Comparison of ENCODE assay signal across 8 cellular contexts in genomic region chr12:100164153-100164704, GRCh38. TPM values are rescaled to one million over a fixed set of nuclear protein-coding genes. Genes with fewer than 3 reads are reported as not detected.
DNase-seq lines count a peak whose midpoint lies in the region; ATAC-seq and TF ChIP-seq lines count a peak whose summit lies in the region.

No MANE protein-coding gene starts in this region.

- CTCF ChIA-PET in mammary epithelial cell (lab: Charles Lee; ENCODE audit: low non-redundant PET), result interaction anchor here (0.6 kb wide), 1 partner anchor 71 kb away, joined by 8 read pairs; no protein-coding TSS in a partner anchor

- in situ Hi-C loops in mammary epithelial cell (cut with MboI; ENCODE audit: low sequenced_read_pairs in 2 of 2), result no loop called here

- no peak overlapping the region for H3K9ac ChIP-seq in mammary epithelial cell (ENCODE audit: insufficient read depth, low read length)

- BruUV-seq in mammary epithelial cell (replicated peaks; lab: Mats Ljungman, UMichigan), result no TSS peak

- ATAC-seq in GM19372 (IDR thresholded peaks at IDR 0.05; ENCODE audit: low read depth, unreplicated experiment) (peak; percentile 11), HG03159 (IDR thresholded peaks at IDR 0.05; ENCODE audit: unreplicated experiment) (peak; percentile 21)

- H3K79me2 ChIP-seq in mammary epithelial cell (ENCODE audit: insufficient read depth, low read length), result no peaks in the 10 kb centered on the region

- peak overlapping the region in 2 of 3 experiments; percentile 19 to 25 for H3K4me3 ChIP-seq in mammary epithelial cell (replicated peaks in 1 of 3; ENCODE audit: insufficient read depth in 1 of 3, low read depth in 2 of 3, low read length in 3 of 3)
- no peak overlapping the region for H3K4me3 ChIP-seq in effector memory CD4-positive, alpha-beta T cell (ENCODE audit: insufficient read depth, low read depth, low read length, poor library complexity, severe bottlenecking)

- DNase-seq in mammary epithelial cell, result no peak
- no peak for DNase-seq in osteocyte (ENCODE audit: extremely low spot score, unreplicated experiment)
- DNase-seq in ureter (ENCODE audit: low spot score), result no peak
- DNase-seq in effector memory CD4-positive, alpha-beta T cell, result no peak
- no peak for DNase-seq in mucosa of gallbladder (ENCODE audit: low spot score)
- no peak for DNase-seq in activated gamma-delta T cell treated with Interleukin-2 at 50 U/mL for 16 hours

- H3K9me3 ChIP-seq in mammary epithelial cell (replicated peaks; ENCODE audit: insufficient read depth, low read length), result no peaks in the 10 kb centered on the region
- H3K9me3 ChIP-seq in effector memory CD4-positive, alpha-beta T cell (ENCODE audit: control insufficient read depth, low read length), result no peaks in the 10 kb centered on the region

- peak overlapping the region; percentile 74 for H2AFZ ChIP-seq in mammary epithelial cell (ENCODE audit: low read depth, low read length)

- dilution Hi-C loops in mammary epithelial cell (cut with HindIII; ENCODE audit: low sequenced_read_pairs), result no loop called here

- peaks cover 14% of the 10 kb centered on the region for H3K4me1 Mint-ChIP-seq in osteocyte (ENCODE audit: unreplicated experiment)

- no peak overlapping the region for H3K27ac Mint-ChIP-seq in osteocyte (ENCODE audit: unreplicated experiment)

- peaks cover 8% of the 10 kb centered on the region for H3K4me1 ChIP-seq in mammary epithelial cell (ENCODE audit: insufficient read depth, low read length)
- peaks cover 4% of the 10 kb centered on the region for H3K4me1 ChIP-seq in effector memory CD4-positive, alpha-beta T cell (ENCODE audit: control insufficient read depth, insufficient read depth, low read length, poor library complexity, severe bottlenecking)

- no peaks in the 10 kb centered on the region for H3K9me3 Mint-ChIP-seq in osteocyte (ENCODE audit: unreplicated experiment)

- peaks cover 20% of the 10 kb centered on the region for H3K27me3 Mint-ChIP-seq in osteocyte (ENCODE audit: unreplicated experiment)

- H3K27me3 ChIP-seq in mammary epithelial cell (ENCODE audit: insufficient read depth, low read length), result no peaks in the 10 kb centered on the region
- H3K27me3 ChIP-seq in effector memory CD4-positive, alpha-beta T cell (replicated peaks; ENCODE audit: control insufficient read depth, insufficient read depth, low read length, poor library complexity, severe bottlenecking), result no peaks in the 10 kb centered on the region

- no peaks in the 10 kb centered on the region for H3K36me3 Mint-ChIP-seq in osteocyte (ENCODE audit: unreplicated experiment)

- intact Hi-C loops in mammary epithelial cell (cut with micrococcal nuclease), result no loop called here

- no peaks in the 10 kb centered on the region for H4K20me1 ChIP-seq in mammary epithelial cell (ENCODE audit: insufficient read depth, low read length)

- peak overlapping the region; percentile 75 for H3K4me2 ChIP-seq in mammary epithelial cell (ENCODE audit: insufficient read depth, low read depth, low read length)

- no peak overlapping the region for H3K27ac ChIP-seq in mammary epithelial cell (ENCODE audit: insufficient read depth, low read depth, low read length)
- no peak overlapping the region for H3K27ac ChIP-seq in effector memory CD4-positive, alpha-beta T cell (ENCODE audit: insufficient read depth, low read length, poor library complexity, severe bottlenecking)

- peak overlapping the region; percentile 68 for H3K4me3 Mint-ChIP-seq in osteocyte (ENCODE audit: unreplicated experiment)

- TF ChIP-seq CTCF in mammary epithelial cell (conservative IDR thresholded peaks at IDR 0.05 in 1 of 2, IDR thresholded peaks at IDR 0.05 in 1 of 2; ENCODE audit: extremely low read depth in 1 of 2, insufficient read depth in 1 of 2, low read depth in 1 of 2, low read length in 2 of 2), result no peak
- no peak for TF ChIP-seq CTCF in osteocyte (IDR thresholded peaks at IDR 0.05)

- 54% methylated on average over 7 of the region's 7 CpGs for WGBS in mammary epithelial cell (ENCODE audit: low coverage, missing lambda C conversion rate)

- H3K36me3 ChIP-seq in mammary epithelial cell (ENCODE audit: insufficient read depth, low read length), result no peaks in the 10 kb centered on the region
- no peaks in the 10 kb centered on the region for H3K36me3 ChIP-seq in effector memory CD4-positive, alpha-beta T cell (ENCODE audit: control insufficient read depth, insufficient read depth, low read length)

RNA-seq across cellular contexts. Expression of gene BLTP3B, which starts 21.6 kb away (rescaled TPM):
- total RNA-seq in mammary epithelial cell, result 10 to 100 TPM; 18.8 to 30.2 TPM
- polyA plus RNA-seq in mammary epithelial cell, result 9.1 TPM
- polyA minus RNA-seq in mammary epithelial cell, result 16.2 TPM
- 13.1 and 16.2 TPM in 2 replicates for total RNA-seq in osteocyte
- 25.6 TPM for total RNA-seq in ureter
- 25.2 TPM for total RNA-seq in mucosa of gallbladder

RNA-seq across cellular contexts. Expression of gene ACTR6, which starts 36.4 kb away (rescaled TPM):
- 10 to 100 TPM; 24.5 to 25.0 TPM for total RNA-seq in mammary epithelial cell
- polyA plus RNA-seq in mammary epithelial cell, result 12.6 TPM
- polyA minus RNA-seq in mammary epithelial cell, result 0.57 TPM
- total RNA-seq in osteocyte, result 20.2 and 26.1 TPM in 2 replicates
- total RNA-seq in ureter, result 33.1 TPM
- total RNA-seq in mucosa of gallbladder, result 25.1 TPM
